ENCODE assay signal across 14 cellular contexts in genomic region chr5:112316731-112317130, GRCh38.
"Had no signal": no experiment of that assay in that cellular context is flagged by ENCODE, and none has a peak within 500 bp of the region (broad histone marks: within the 10 kb centered on the region; RNA-seq: fewer than 3 reads in every experiment).

No MANE protein-coding gene starts in this region.

- H3K4me3 ChIP-seq: ascending aorta, breast epithelium, esophagus muscularis mucosa, lower lobe of right lung, vagina had no signal

- DNase-seq: activated CD4-positive, alpha-beta T cell treated with anti-CD3 and anti-CD28 coated beads, Interleukin-2, amount 50 U/mL, for 48 hours; activated CD8-positive, alpha-beta memory T cell treated with anti-CD3 and anti-CD28 coated beads, Interleukin-2, amount 10 ng/mL, durations not matched to agents 7 days and 5 days; activated naive CD4-positive, alpha-beta T cell treated with anti-CD3 and anti-CD28 coated beads for 36 hours; activated naive CD8-positive, alpha-beta T cell treated with anti-CD3 and anti-CD28 coated beads, Interleukin-2, amount 50 U/mL, for 24 hours; activated T-cell treated with anti-CD3 and anti-CD28 coated beads, Interleukin-2, amount 50 U/mL, for 1 hour; kidney glomerular epithelial cell; lower lobe of right lung; stimulated activated CD4-positive, alpha-beta T cell treated with anti-CD3 and anti-CD28 coated beads, Interleukin-1b, Interleukin-23, amount 100 ng/mL, for 48 hours had no signal

- H3K27me3 ChIP-seq: ascending aorta, breast epithelium, esophagus muscularis mucosa, foreskin keratinocyte, vagina had no signal

- ATAC-seq: activated CD8-positive, alpha-beta memory T cell treated with anti-CD3 and anti-CD28 coated beads, Interleukin-2, amount 10 ng/mL, durations not matched to agents 7 days and 5 days; activated naive CD8-positive, alpha-beta T cell treated with anti-CD3 and anti-CD28 coated beads, Interleukin-2, amount 50 U/mL, for 24 hours; lower lobe of right lung; stimulated activated effector memory CD8-positive, alpha-beta T cell treated with anti-CD3 and anti-CD28 coated beads, Interleukin-12 subunit alpha, Interleukin-12 subunit beta, amount 100 ng/mL, for 72 hours had no signal

- H3K4me1 ChIP-seq: ascending aorta, breast epithelium had no signal

- H3K36me3 ChIP-seq: ascending aorta, breast epithelium, esophagus muscularis mucosa, lower lobe of right lung, vagina had no signal

- H3K9me3 ChIP-seq: ascending aorta, breast epithelium, esophagus muscularis mucosa, lower lobe of right lung, vagina had no signal

- H3K27ac ChIP-seq: ascending aorta, breast epithelium, esophagus muscularis mucosa, foreskin keratinocyte, lower lobe of right lung, vagina had no signal
